In genomic region chr14:51644215-51644969, GRCh38 we compare ENCODE assay signal across 28 cellular contexts. TPM values are rescaled to one million over a fixed set of nuclear protein-coding genes. Genes with fewer than 3 reads are reported as not detected.
DNase-seq lines count a peak whose midpoint lies in the region; TF ChIP-seq lines count a peak whose summit lies in the region.
"Had no signal": no experiment of that assay in that cellular context is flagged by ENCODE, and none has a peak within 500 bp of the region (broad histone marks: within the 10 kb centered on the region; RNA-seq: fewer than 3 reads in every experiment).

No MANE protein-coding gene starts in this region.

- H3K9ac ChIP-seq in fibroblast of lung (ENCODE audit: insufficient read depth, low read length) = no peak overlapping the region

- TF ChIP-seq CTCF in fibroblast of lung (conservative IDR thresholded peaks at IDR 0.05 in 1 of 2, IDR thresholded peaks at IDR 0.05 in 1 of 2; ENCODE audit: low read depth in 1 of 2, low read length in 2 of 2) = no peak
- TF ChIP-seq CTCF in osteoblast (IDR thresholded peaks at IDR 0.05; ENCODE audit: extremely low read depth, low read depth, low read length) = no peak
- no peak for TF ChIP-seq CTCF in Peyer's patch (IDR thresholded peaks at IDR 0.05)

- H2AFZ ChIP-seq in fibroblast of lung (ENCODE audit: low read length) (no peak overlapping the region), osteoblast (ENCODE audit: low read length) (no peak overlapping the region)
- H2AFZ ChIP-seq: PC-9 had no signal

- DNase-seq in EH (ENCODE audit: low read depth) (peak; percentile 74), M059J (ENCODE audit: low read depth) (peak; percentile 72), fibroblast of lung (ENCODE audit: low read depth in 2 of 2) (peak; percentile 54 to 70), osteoblast (ENCODE audit: insufficient read length, low spot score, missing footprints) (peak; percentile 68), Peyer's patch (no peak), NCI-H1417 (lab: John Stamatoyannopoulos, UW) (no peak), NCI-H748 treated with DMSO at 0.1 percent for 48 hours (lab: John Stamatoyannopoulos, UW) (no peak)
- DNase-seq: activated CD4-positive, alpha-beta T cell treated with anti-CD3 and anti-CD28 coated beads, Interleukin-2, amount 50 U/mL, for 48 hours; activated CD8-positive, alpha-beta memory T cell treated with anti-CD3 and anti-CD28 coated beads, Interleukin-2, amount 50 U/mL, for 4 hours; CD4-positive, alpha-beta memory T cell; central memory CD4-positive, alpha-beta T cell; DMS153; left cardiac atrium; naive B cell; NCI-H1105 treated with DMSO at 0.1 percent for 48 hours; NCI-H2081 treated with DMSO at 0.1 percent for 48 hours; NCI-H446 treated with DMSO at 0.1 percent for 48 hours; PC-9; SIG-M5; stimulated activated CD4-positive, alpha-beta T cell treated with anti-CD3 and anti-CD28 coated beads, Interleukin-12 subunit alpha, Interleukin-12 subunit beta, amount 100 ng/mL, for 4 hours; stimulated activated CD4-positive, alpha-beta T cell treated with anti-CD3 and anti-CD28 coated beads, Interleukin-4, amount 100 ng/mL, for 4 hours; stimulated activated naive CD4-positive, alpha-beta T cell; T-cell; testis had no signal

- H3K4me1 ChIP-seq in fibroblast of lung (ENCODE audit: control insufficient read depth, extremely low read depth, insufficient read depth, low read length) (peaks cover 10% of the 10 kb centered on the region), osteoblast (ENCODE audit: insufficient read depth, low read length) (peaks cover 33% of the 10 kb centered on the region), Peyer's patch (no peaks in the 10 kb centered on the region)
- H3K4me1 ChIP-seq: ascending aorta, HAP-1, testis had no signal

- no peaks in the 10 kb centered on the region for H4K20me1 ChIP-seq in fibroblast of lung (ENCODE audit: control insufficient read depth, extremely low read depth, insufficient read depth, low read length)
- peaks cover 5% of the 10 kb centered on the region for H4K20me1 ChIP-seq in osteoblast (ENCODE audit: insufficient read depth, low read length)

- H3K9me3 ChIP-seq in fibroblast of lung (ENCODE audit: control insufficient read depth, insufficient read depth, low read depth, low read length) (no peaks in the 10 kb centered on the region), osteoblast (ENCODE audit: low read depth, low read length) (no peaks in the 10 kb centered on the region), Peyer's patch (no peaks in the 10 kb centered on the region)
- H3K9me3 ChIP-seq: ascending aorta, HAP-1, testis had no signal

- H3K36me3 ChIP-seq in fibroblast of lung (ENCODE audit: control insufficient read depth, insufficient read depth, low read length) (peaks cover 6% of the 10 kb centered on the region), osteoblast (ENCODE audit: insufficient read depth, low read length) (peaks cover 26% of the 10 kb centered on the region), Peyer's patch (no peaks in the 10 kb centered on the region)
- H3K36me3 ChIP-seq: ascending aorta, HAP-1 had no signal

- H3K27me3 ChIP-seq in fibroblast of lung (ENCODE audit: control insufficient read depth, insufficient read depth, low read length) (no peaks in the 10 kb centered on the region), osteoblast (ENCODE audit: insufficient read depth, low read length) (no peaks in the 10 kb centered on the region), Peyer's patch (no peaks in the 10 kb centered on the region)
- H3K27me3 ChIP-seq: ascending aorta, testis had no signal

- H3K27ac ChIP-seq in fibroblast of lung (ENCODE audit: insufficient read depth, low read length) (no peak overlapping the region), osteoblast (ENCODE audit: low read depth, low read length) (peak overlapping the region; percentile 94), Peyer's patch (no peak overlapping the region)
- H3K27ac ChIP-seq: ascending aorta, PC-9, testis had no signal

- H3K4me3 ChIP-seq in fibroblast of lung (replicated peaks in 1 of 4; ENCODE audit: control extremely low read depth in 1 of 4, insufficient read depth in 1 of 4, low read depth in 3 of 4, low read length in 4 of 4) (no peak overlapping the region), osteoblast (ENCODE audit: insufficient read depth, low read length) (no peak overlapping the region), Peyer's patch (no peak overlapping the region)
- H3K4me3 ChIP-seq: ascending aorta, GM12878, HAP-1, PC-9, testis had no signal

- H3K79me2 ChIP-seq in fibroblast of lung (ENCODE audit: control insufficient read depth, insufficient read depth, low read length) (peaks cover 33% of the 10 kb centered on the region), osteoblast (ENCODE audit: insufficient read depth, low read length) (peaks cover 78% of the 10 kb centered on the region)

- H3K4me2 ChIP-seq in fibroblast of lung (ENCODE audit: extremely low read depth, insufficient read depth, low read length) (no peak overlapping the region), osteoblast (ENCODE audit: insufficient read depth, low read length) (peak overlapping the region; percentile 7)
- H3K4me2 ChIP-seq: PC-9 had no signal

- no peak for TF ChIP-seq POLR2A in Peyer's patch (IDR thresholded peaks at IDR 0.05)

RNA-seq across cellular contexts. Expression of gene FRMD6, which starts 7.3 kb away (rescaled TPM):
- 131 and 132 TPM in 2 replicates for total RNA-seq in M059J (2014; rRNA removed; shearing (Covaris generic))
- total RNA-seq in fibroblast of lung = 157 and 200 TPM in 2 replicates
- 182 and 222 TPM in 2 replicates for polyA plus RNA-seq in fibroblast of lung
- 122 and 146 TPM in 2 replicates for polyA plus RNA-seq in fibroblast of lung (2012)
- 173 and 186 TPM in 2 replicates for polyA minus RNA-seq in fibroblast of lung (ENCODE audit: low replicate concordance)
- total RNA-seq in osteoblast = 584 and 701 TPM in 2 replicates
- total RNA-seq in Peyer's patch = 10 to 100 TPM in 3 of 4 donors, 1 to 10 TPM in 1; 8.1 to 73.4 (median 12.4) TPM
- polyA plus RNA-seq: IgD-negative memory B cell had no signal

Comparison
In these comparisons a context has a peak if more than half of its experiments do, and no peak if none do; other contexts are left out.
1. DNase-seq: peak in EH (single experiment), M059J (single experiment), fibroblast of lung (2 of 2) and osteoblast (single experiment); none in Peyer's patch (0 of 3), NCI-H1417 (0 of 3) and NCI-H748 treated with DMSO at 0.1 percent for 48 hours (single experiment).